Comparison of ENCODE assay signal across 1 cellular context in genomic region chr3:104610730-104611652, GRCh38.
TF ChIP-seq lines count a peak whose summit lies in the region.

No MANE protein-coding gene starts in this region.

TF ChIP-seq in GM23338, 12 proteins besides CTCF, POLR2A, EP300 and RAD21 (continued from another document):
- TF ChIP-seq ZNF462 (CRISPR knock-in tag; IDR thresholded peaks at IDR 0.05) (no peak), STAT1 (IDR thresholded peaks at IDR 0.05; ENCODE audit: unreplicated experiment) (no peak), ZNF331 (CRISPR knock-in tag; IDR thresholded peaks at IDR 0.05; ENCODE audit: low read depth) (no peak), JUNB (IDR thresholded peaks at IDR 0.05; ENCODE audit: unreplicated experiment) (no peak), NANOG (IDR thresholded peaks at IDR 0.05; ENCODE audit: borderline replicate concordance) (no peak), REST (IDR thresholded peaks at IDR 0.05; ENCODE audit: unreplicated experiment) (no peak)
